16 cellular contexts compared by ENCODE assay signal in genomic region chr3:62785384-62785783, GRCh38.
DNase-seq lines count a peak whose midpoint lies in the region; ATAC-seq and TF ChIP-seq lines count a peak whose summit lies in the region.
"Had no signal": no experiment of that assay in that cellular context is flagged by ENCODE, and none has a peak within 500 bp of the region (broad histone marks: within the 10 kb centered on the region; RNA-seq: fewer than 3 reads in every experiment).

No MANE protein-coding gene starts in this region.

- H3K36me3 Mint-ChIP-seq in WTC11, result no peaks in the 10 kb centered on the region
- H3K36me3 Mint-ChIP-seq: CD4-positive, CD25-positive, alpha-beta regulatory T cell had no signal

- H3K4me3 ChIP-seq in cardiac muscle cell, result no peak overlapping the region
- H3K4me3 ChIP-seq: BLaER1 treated with 17β-estradiol and CSF1 and Interleukin-3, amounts not matched to agents 10 nM and 100 nM; GM12878; GM23248; HAP-1 had no signal

- CTCF ChIA-PET in WTC11 (lab: Charles Lee), result no interaction called here

- no peaks in the 10 kb centered on the region for H3K9me3 ChIP-seq in cardiac muscle cell (ENCODE audit: low read depth)
- H3K9me3 ChIP-seq: BLaER1 treated with 17β-estradiol and CSF1 and Interleukin-3, amounts not matched to agents 10 nM and 100 nM; HAP-1 had no signal

- no peak for DNase-seq in cardiac muscle cell (ENCODE audit: low read depth in 1 of 2, low spot score in 1 of 2)
- no peak for DNase-seq in left cardiac atrium
- no peak for DNase-seq in WTC11 (ENCODE audit: low spot score)
- peak; percentile 12 to 51 for DNase-seq in foreskin keratinocyte
- DNase-seq in NCI-H2107 treated with DMSO at 0.1 percent for 48 hours (lab: John Stamatoyannopoulos, UW; ENCODE audit: unreplicated experiment), result no peak
- no peak for DNase-seq in NCI-H226
- DNase-seq in NCI-H146 treated with DMSO at 0.1 percent for 48 hours (lab: John Stamatoyannopoulos, UW; ENCODE audit: unreplicated experiment), result no peak
- DNase-seq: ACHN; CD4-positive, CD25-positive, alpha-beta regulatory T cell; DMS 273 treated with DMSO at 0.1 percent for 48 hours; GM23248 had no signal

- TF ChIP-seq CTCF in cardiac muscle cell (IDR thresholded peaks at IDR 0.05; ENCODE audit: low read depth, low read length) (no peak), WTC11 (IDR thresholded peaks at IDR 0.05) (no peak), foreskin keratinocyte (conservative IDR thresholded peaks at IDR 0.05) (no peak)

- no peaks in the 10 kb centered on the region for H3K36me3 ChIP-seq in cardiac muscle cell
- H3K36me3 ChIP-seq: BLaER1 treated with 17β-estradiol and CSF1 and Interleukin-3, amounts not matched to agents 10 nM and 100 nM; HAP-1 had no signal

- intact Hi-C loops in left cardiac atrium (cut with DNase I), result no loop called here

- POLR2A ChIA-PET in WTC11 (lab: Charles Lee), result interaction anchor here (0.5 kb wide), 1 partner anchor 239 kb away, joined by 3 read pairs; no protein-coding TSS in a partner anchor

- H3K4me3 Mint-ChIP-seq in WTC11, result no peak overlapping the region
- H3K4me3 Mint-ChIP-seq: CD4-positive, CD25-positive, alpha-beta regulatory T cell had no signal

- H3K4me1 Mint-ChIP-seq in WTC11, result peaks cover 8% of the 10 kb centered on the region
- H3K4me1 Mint-ChIP-seq: CD4-positive, CD25-positive, alpha-beta regulatory T cell had no signal

- ATAC-seq in left cardiac atrium (no peak), WTC11 (peak; percentile 53), foreskin keratinocyte (peak; percentile 50), HG02970 (IDR thresholded peaks at IDR 0.05; ENCODE audit: low FRiP score, unreplicated experiment) (no peak)
- ATAC-seq: GM12878 had no signal

- H3K27ac ChIP-seq in cardiac muscle cell (peak overlapping the region; percentile 94), foreskin keratinocyte (no peak overlapping the region)
- H3K27ac ChIP-seq: BLaER1 treated with 17β-estradiol and CSF1 and Interleukin-3, amounts not matched to agents 10 nM and 100 nM; GM23248; HL-60 had no signal

- H3K9me3 Mint-ChIP-seq in WTC11, result no peaks in the 10 kb centered on the region

- H3K27me3 Mint-ChIP-seq in WTC11 (ENCODE audit: low read depth), result no peaks in the 10 kb centered on the region
- H3K27me3 Mint-ChIP-seq: CD4-positive, CD25-positive, alpha-beta regulatory T cell had no signal

- peaks cover 7% of the 10 kb centered on the region for H3K4me1 ChIP-seq in cardiac muscle cell (ENCODE audit: low read depth)
- no peaks in the 10 kb centered on the region for H3K4me1 ChIP-seq in foreskin keratinocyte
- H3K4me1 ChIP-seq: BLaER1 treated with 17β-estradiol and CSF1 and Interleukin-3, amounts not matched to agents 10 nM and 100 nM; HAP-1 had no signal

- no peak overlapping the region for H3K27ac Mint-ChIP-seq in WTC11
- H3K27ac Mint-ChIP-seq: CD4-positive, CD25-positive, alpha-beta regulatory T cell had no signal

- no peaks in the 10 kb centered on the region for H3K27me3 ChIP-seq in cardiac muscle cell
- no peaks in the 10 kb centered on the region for H3K27me3 ChIP-seq in foreskin keratinocyte
- H3K27me3 ChIP-seq: BLaER1 treated with 17β-estradiol and CSF1 and Interleukin-3, amounts not matched to agents 10 nM and 100 nM had no signal

TF ChIP-seq in WTC11, 78 proteins besides CTCF, POLR2A, EP300 and RAD21:
- TF ChIP-seq GTF2I (CRISPR knock-in tag; conservative IDR thresholded peaks at IDR 0.05) (no peak), AFF4 (CRISPR knock-in tag; IDR thresholded peaks at IDR 0.05; ENCODE audit: borderline replicate concordance) (no peak), ATF3 (CRISPR knock-in tag; conservative IDR thresholded peaks at IDR 0.05) (no peak), ZNF317 (CRISPR knock-in tag; IDR thresholded peaks at IDR 0.05; ENCODE audit: borderline replicate concordance, low read depth) (peak; percentile 82)

Comparison
In these comparisons a context has a peak if more than half of its experiments do, and no peak if none do; other contexts are left out.
1. DNase-seq: peak in foreskin keratinocyte (2 of 2); none in cardiac muscle cell (0 of 2), left cardiac atrium (single experiment), WTC11 (single experiment), NCI-H2107 treated with DMSO at 0.1 percent for 48 hours (single experiment), NCI-H226 (single experiment) and NCI-H146 treated with DMSO at 0.1 percent for 48 hours (single experiment).
2. ATAC-seq: peak in WTC11 (single experiment) and foreskin keratinocyte (single experiment); none in left cardiac atrium (0 of 2) and HG02970 (single experiment).